ENCODE assay signal across 29 cellular contexts in genomic region chrX:88977835-88978234, GRCh38.
"Had no signal": no experiment of that assay in that cellular context is flagged by ENCODE, and none has a peak within 500 bp of the region (broad histone marks: within the 10 kb centered on the region; RNA-seq: fewer than 3 reads in every experiment).

No MANE protein-coding gene starts in this region.

- H3K27me3 Mint-ChIP-seq: naive thymus-derived CD4-positive, alpha-beta T cell; progenitor cell of endocrine pancreas; stimulated activated naive B cell treated with anti-CD40 and anti-IgM and Interleukin-4, amounts not matched to agents 10 μg/mL and 1 μg/mL and 100 μg/mL, for 72 hours; stimulated activated naive CD8-positive, alpha-beta T cell treated with anti-CD3 and anti-CD28 coated beads, Interleukin-15, Interleukin-2, amounts not matched to agents 100 ng/mL and 50 ng/mL, for 24 hours had no signal

- H3K36me3 ChIP-seq: neural progenitor cell, ovary, right lobe of liver, sigmoid colon, stomach, thoracic aorta, thyroid gland, tibial nerve, upper lobe of left lung, vagina had no signal

- H3K27me3 ChIP-seq: neural progenitor cell, ovary, right lobe of liver, sigmoid colon, thyroid gland, tibial nerve, upper lobe of left lung, vagina had no signal

- H3K9me3 Mint-ChIP-seq: naive thymus-derived CD4-positive, alpha-beta T cell; natural killer cell; nephron; neural progenitor cell; stimulated activated effector memory CD8-positive, alpha-beta T cell treated with anti-CD3 and anti-CD28 coated beads, Interleukin-12 subunit alpha, Interleukin-12 subunit beta, amount 100 ng/mL, for 72 hours; stimulated activated naive B cell treated with anti-CD40 and anti-IgM and Interleukin-4, amounts not matched to agents 10 μg/mL and 1 μg/mL and 100 μg/mL, for 72 hours; stimulated activated naive CD8-positive, alpha-beta T cell treated with anti-CD3 and anti-CD28 coated beads, Interleukin-15, Interleukin-2, amounts not matched to agents 100 ng/mL and 50 ng/mL, for 24 hours had no signal

- H3K27ac Mint-ChIP-seq: naive thymus-derived CD4-positive, alpha-beta T cell; natural killer cell; nephron; neural progenitor cell; progenitor cell of endocrine pancreas; stimulated activated effector memory CD8-positive, alpha-beta T cell treated with anti-CD3 and anti-CD28 coated beads, Interleukin-12 subunit alpha, Interleukin-12 subunit beta, amount 100 ng/mL, for 72 hours; stimulated activated naive B cell treated with anti-CD40 and anti-IgM and Interleukin-4, amounts not matched to agents 10 μg/mL and 1 μg/mL and 100 μg/mL, for 72 hours; stimulated activated naive CD8-positive, alpha-beta T cell treated with anti-CD3 and anti-CD28 coated beads, Interleukin-15, Interleukin-2, amounts not matched to agents 100 ng/mL and 50 ng/mL, for 24 hours had no signal

- DNase-seq: naive thymus-derived CD4-positive, alpha-beta T cell; natural killer cell; occipital lobe; ovary; posterior cingulate gyrus; psoas muscle; right cardiac atrium; right lobe of liver; sigmoid colon; stimulated activated CD4-positive, alpha-beta T cell treated with anti-CD3 and anti-CD28 coated beads, Interleukin-15, amount 100 ng/mL, for 24 hours; stimulated activated CD4-positive, alpha-beta T cell treated with anti-CD3 and anti-CD28 coated beads, Interleukin-2, amount 100 ng/mL, for 24 hours; stimulated activated CD4-positive, alpha-beta T cell treated with anti-CD3 and anti-CD28 coated beads, Interleukin-2, amount 100 ng/mL, for 48 hours; stimulated activated CD4-positive, alpha-beta T cell treated with anti-CD3 and anti-CD28 coated beads, Interleukin-4, amount 100 ng/mL, for 24 hours; stimulated activated naive B cell treated with anti-CD40 and anti-IgM and Interleukin-4, amounts not matched to agents 10 μg/mL and 1 μg/mL and 100 μg/mL, for 72 hours; stimulated activated naive CD4-positive, alpha-beta T cell treated with Interleukin-2 at 50 U/mL for 16 hours; stomach; thyroid gland; trophoblast cell; upper lobe of left lung had no signal

- H3K4me1 Mint-ChIP-seq: naive thymus-derived CD4-positive, alpha-beta T cell; natural killer cell; nephron; neural progenitor cell; stimulated activated effector memory CD8-positive, alpha-beta T cell treated with anti-CD3 and anti-CD28 coated beads, Interleukin-12 subunit alpha, Interleukin-12 subunit beta, amount 100 ng/mL, for 72 hours; stimulated activated naive B cell treated with anti-CD40 and anti-IgM and Interleukin-4, amounts not matched to agents 10 μg/mL and 1 μg/mL and 100 μg/mL, for 72 hours had no signal

- H3K36me3 Mint-ChIP-seq: naive thymus-derived CD4-positive, alpha-beta T cell; natural killer cell; neural progenitor cell; stimulated activated effector memory CD8-positive, alpha-beta T cell treated with anti-CD3 and anti-CD28 coated beads, Interleukin-12 subunit alpha, Interleukin-12 subunit beta, amount 100 ng/mL, for 72 hours; stimulated activated naive B cell treated with anti-CD40 and anti-IgM and Interleukin-4, amounts not matched to agents 10 μg/mL and 1 μg/mL and 100 μg/mL, for 72 hours had no signal

- H3K27ac ChIP-seq: neural progenitor cell, ovary, parathyroid adenoma, psoas muscle, right lobe of liver, sigmoid colon, stomach, thoracic aorta, thyroid gland, tibial nerve, upper lobe of left lung, vagina had no signal

- FAIRE-seq: urothelium cell line had no signal

- H3K4me3 Mint-ChIP-seq: naive thymus-derived CD4-positive, alpha-beta T cell; natural killer cell; nephron; neural progenitor cell; stimulated activated effector memory CD8-positive, alpha-beta T cell treated with anti-CD3 and anti-CD28 coated beads, Interleukin-12 subunit alpha, Interleukin-12 subunit beta, amount 100 ng/mL, for 72 hours; stimulated activated naive B cell treated with anti-CD40 and anti-IgM and Interleukin-4, amounts not matched to agents 10 μg/mL and 1 μg/mL and 100 μg/mL, for 72 hours; stimulated activated naive CD8-positive, alpha-beta T cell treated with anti-CD3 and anti-CD28 coated beads, Interleukin-15, Interleukin-2, amounts not matched to agents 100 ng/mL and 50 ng/mL, for 24 hours had no signal

- H3K4me3 ChIP-seq: neural progenitor cell, ovary, psoas muscle, right lobe of liver, sigmoid colon, stomach, thoracic aorta, thyroid gland, tibial nerve, upper lobe of left lung, vagina had no signal

- H3K4me1 ChIP-seq: parathyroid adenoma, psoas muscle, right lobe of liver, sigmoid colon, stomach, thyroid gland, tibial nerve, upper lobe of left lung, vagina had no signal

- H3K9me3 ChIP-seq: ovary, psoas muscle, right lobe of liver, sigmoid colon, stomach, thoracic aorta, thyroid gland, tibial nerve, upper lobe of left lung, vagina had no signal
